Comparison of ENCODE assay signal across 16 cellular contexts in the genomic region with DNA sequence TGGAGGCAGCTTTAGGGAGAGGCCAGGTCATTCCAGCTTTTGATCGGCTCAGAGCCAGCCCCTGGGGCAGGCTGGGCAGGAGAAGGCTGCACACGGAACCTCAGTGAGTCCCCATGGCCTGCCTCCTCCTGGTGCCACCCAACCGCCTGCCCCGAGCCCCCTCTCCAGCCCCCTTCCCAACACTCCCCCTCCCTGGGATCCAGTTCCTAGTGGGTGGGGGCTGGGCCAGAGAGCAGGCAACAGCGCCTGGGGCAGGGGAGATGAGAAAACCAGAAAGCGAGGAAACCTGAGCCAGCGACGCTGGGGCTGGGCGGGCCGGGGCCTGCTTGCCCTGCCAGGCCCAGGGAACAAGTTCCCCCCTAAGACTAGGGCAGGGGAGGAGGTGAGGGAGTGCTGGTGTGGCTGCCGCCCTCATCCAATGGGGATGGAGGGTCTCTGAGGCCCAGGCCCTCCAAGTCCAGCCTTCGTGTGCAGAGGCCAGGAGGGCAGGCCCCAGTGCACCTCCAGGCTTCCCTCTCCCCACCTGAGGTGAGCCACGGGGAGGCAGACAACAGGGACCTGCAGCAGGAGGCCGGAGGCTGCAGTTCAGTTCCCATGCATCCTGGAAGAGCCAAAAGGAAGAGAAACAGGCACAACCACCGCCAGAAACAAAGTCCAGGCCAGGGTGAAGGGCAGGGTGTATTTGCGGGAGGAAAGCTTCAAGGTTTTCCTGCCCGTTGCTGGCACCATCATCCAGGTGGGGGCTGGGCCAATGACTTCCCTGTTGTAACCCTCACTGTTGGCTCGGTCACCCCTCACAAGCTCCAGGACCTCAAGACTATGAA. TPM values are rescaled to one million over a fixed set of nuclear protein-coding genes. Genes with fewer than 3 reads are reported as not detected.
A peak's percentile ranks its signal among the peaks of the same experiment; 100 is the strongest.
DNase-seq lines count a peak whose midpoint lies in the region; ATAC-seq lines count a peak whose summit lies in the region.
"Had no signal": no experiment of that assay in that cellular context is flagged by ENCODE, and none has a peak within 500 bp of the region (broad histone marks: within the 10 kb centered on the region; RNA-seq: fewer than 3 reads in every experiment).

No MANE protein-coding gene starts in this region.

- no peaks in the 10 kb centered on the region for H3K36me3 ChIP-seq in mesodermal cell (ENCODE audit: control insufficient read depth, insufficient read depth, low read length)
- H3K36me3 ChIP-seq: upper lobe of left lung had no signal

- no peak for ATAC-seq in GM21515 (IDR thresholded peaks at IDR 0.05; ENCODE audit: unreplicated experiment)
- ATAC-seq: activated naive CD4-positive, alpha-beta T cell treated with anti-CD3 and anti-CD28 coated beads, Interleukin-2, amount 50 U/mL, for 72 hours had no signal

- H3K4me3 ChIP-seq in mesodermal cell (ENCODE audit: extremely low read depth, insufficient read depth, low read length, poor library complexity, severe bottlenecking): no peak overlapping the region
- H3K4me3 ChIP-seq: upper lobe of left lung had no signal

- peaks cover 16% of the 10 kb centered on the region for H3K4me1 ChIP-seq in mesodermal cell (ENCODE audit: control insufficient read depth, insufficient read depth, low read length, poor library complexity, severe bottlenecking)

- peak; percentile 26 for DNase-seq in SIG-M5 treated with dmso at 0.1 percent for 504 hours (lab: John Stamatoyannopoulos, UW; ENCODE audit: unreplicated experiment)
- no peak for DNase-seq in SIG-M5 (lab: John Stamatoyannopoulos, UW)
- DNase-seq in ecto neural progenitor cell (ENCODE audit: low spot score): peak; percentile 84
- DNase-seq in ureter (ENCODE audit: low spot score): peak; percentile 76
- DNase-seq in activated effector memory CD4-positive, alpha-beta T cell treated with anti-CD3 and anti-CD28 coated beads, Interleukin-2, amount 50 U/mL, for 16 hours: no peak
- DNase-seq in GDM1 (lab: John Stamatoyannopoulos, UW): no peak
- DNase-seq: activated CD4-positive, CD25-positive, alpha-beta regulatory T cell; activated CD8-positive, alpha-beta memory T cell treated with anti-CD3 and anti-CD28 coated beads, Interleukin-2, amount 50 U/mL, for 4 hours; caudate nucleus; stimulated activated CD4-positive, alpha-beta T cell treated with anti-CD3 and anti-CD28 coated beads, Interleukin-2, amount 100 ng/mL, for 48 hours had no signal

- H3K27ac ChIP-seq in mesodermal cell (ENCODE audit: low read depth, low read length, severe bottlenecking): peak overlapping the region; percentile 45

- H3K9me3 ChIP-seq in mesodermal cell (ENCODE audit: control insufficient read depth, low read length): no peaks in the 10 kb centered on the region
- H3K9me3 ChIP-seq: upper lobe of left lung had no signal

- 62 to 71% methylated on average over 11 to 14 of the region's 18 CpGs for WGBS in mesodermal cell (ENCODE audit: insufficient coverage in 2 of 2), 2 experiments

RNA-seq across cellular contexts. Expression of a gene that starts 4.0 kb away (rescaled TPM):
- 36.6 TPM for polyA plus RNA-seq in mesodermal cell (2013, experiment 1 of 2)
- 29.9 TPM for polyA plus RNA-seq in mesodermal cell (2013, experiment 2 of 2)
- 132 TPM for total RNA-seq in ureter

RNA-seq across cellular contexts. Expression of a gene that starts 40.3 kb away (rescaled TPM):
- not detected for polyA plus RNA-seq in mesodermal cell (2013, experiment 1 of 2)
- polyA plus RNA-seq in mesodermal cell (2013, experiment 2 of 2): not detected
- total RNA-seq in ureter: not detected
- total RNA-seq: A172; activated naive CD4-positive, alpha-beta T cell treated with anti-CD3 and anti-CD28 coated beads, Interleukin-2, amount 50 U/mL, for 72 hours; glomerular endothelial cell had no signal

RNA-seq across cellular contexts. Expression of a gene that starts 54.0 kb away (rescaled TPM):
- polyA plus RNA-seq in mesodermal cell (2013, experiment 1 of 2): 2.5 TPM
- 1.4 TPM for polyA plus RNA-seq in mesodermal cell (2013, experiment 2 of 2)
- 0.34 TPM for total RNA-seq in ureter
- total RNA-seq: A172; activated naive CD4-positive, alpha-beta T cell treated with anti-CD3 and anti-CD28 coated beads, Interleukin-2, amount 50 U/mL, for 72 hours; glomerular endothelial cell had no signal

Comparison
In these comparisons a context has a peak if more than half of its experiments do, and no peak if none do; other contexts are left out.
1. DNase-seq: peak in SIG-M5 treated with dmso at 0.1 percent for 504 hours (single experiment), ecto neural progenitor cell (single experiment) and ureter (single experiment); none in SIG-M5 (single experiment), activated effector memory CD4-positive, alpha-beta T cell treated with anti-CD3 and anti-CD28 coated beads, Interleukin-2, amount 50 U/mL, for 16 hours (single experiment) and GDM1 (single experiment).